Comparison of ENCODE assay signal across 38 cellular contexts in the genomic region with DNA sequence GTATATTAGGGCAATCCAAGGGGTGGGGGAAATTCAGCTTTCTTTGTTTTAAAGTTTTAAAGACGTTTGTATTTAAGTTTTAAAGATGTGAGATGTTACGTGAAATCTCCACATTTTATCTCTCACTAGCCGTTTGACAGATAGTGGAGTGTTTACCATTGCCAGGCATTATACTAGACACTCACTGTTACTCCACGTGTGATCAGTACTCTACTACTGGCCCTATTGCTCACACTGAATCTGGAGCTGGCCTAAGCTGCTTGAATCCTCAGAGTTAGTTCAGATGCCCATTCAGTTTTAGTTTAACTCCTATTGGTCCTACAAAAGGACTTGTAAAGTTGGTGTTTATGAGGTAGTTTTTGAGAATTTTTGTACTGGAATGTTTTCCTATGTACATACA. TPM values are rescaled to one million over a fixed set of nuclear protein-coding genes. Genes with fewer than 3 reads are reported as not detected.
"Had no signal": no experiment of that assay in that cellular context is flagged by ENCODE, and none has a peak within 500 bp of the region (broad histone marks: within the 10 kb centered on the region; RNA-seq: fewer than 3 reads in every experiment).

No MANE protein-coding gene starts in this region.

- DNase-seq: Karpas-422, Kasumi-1, MG63, MM.1S, MV-4-11, NCI-H1048, NCI-H1092, NCI-H1092 treated with DMSO at 0.1 percent for 48 hours, NCI-H1105, NCI-H1105 treated with DMSO at 0.1 percent for 48 hours, NCI-H1417, NCI-H1417 treated with DMSO at 0.1 percent for 48 hours, NCI-H1436, NCI-H1436 treated with DMSO at 0.1 percent for 48 hours, NCI-H146, NCI-H1694, NCI-H1694 treated with DMSO at 0.1 percent for 48 hours, NCI-H187, NCI-H187 treated with DMSO at 0.1 percent for 48 hours, NCI-H1930, NCI-H2029, NCI-H2029 treated with DMSO at 0.1 percent for 48 hours, NCI-H2081, NCI-H2081 treated with DMSO at 0.1 percent for 48 hours, NCI-H2107, NCI-H2171, NCI-H2171 treated with DMSO at 0.1 percent for 48 hours, NCI-H2227 treated with DMSO at 0.1 percent for 48 hours, NCI-H226, NCI-H345, NCI-H446, NCI-H446 treated with DMSO at 0.1 percent for 48 hours, NCI-H510A, NCI-H510A treated with DMSO at 0.1 percent for 48 hours had no signal

- H3K9me3 ChIP-seq: MG63 had no signal

- H3K27me3 ChIP-seq: MG63 had no signal

- H3K4me3 ChIP-seq: MG63 had no signal

- H3K36me3 ChIP-seq: MG63 had no signal

RNA-seq across cellular contexts. Expression of a gene that starts 4.5 kb away (rescaled TPM):
- total RNA-seq: LHCN-M2, M059J, MCF 10A, NCI-H460 had no signal
